Comparison of ENCODE assay signal across 9 cellular contexts in genomic region chr11:72585762-72586590, GRCh38.
A peak's percentile ranks its signal among the peaks of the same experiment; 100 is the strongest.
DNase-seq lines count a peak whose midpoint lies in the region; ATAC-seq and TF ChIP-seq lines count a peak whose summit lies in the region.
"Had no signal": no experiment of that assay in that cellular context is flagged by ENCODE, and none has a peak within 500 bp of the region (broad histone marks: within the 10 kb centered on the region; RNA-seq: fewer than 3 reads in every experiment).

No MANE protein-coding gene starts in this region.

- TF ChIP-seq CTCF in fibroblast of mammary gland (conservative IDR thresholded peaks at IDR 0.05; ENCODE audit: control insufficient read depth, insufficient read depth, low read depth, low read length) (peak; percentile 72), transverse colon (IDR thresholded peaks at IDR 0.05) (peak; percentile 89 to 98 (median 95))

- no peak for TF ChIP-seq EP300 in transverse colon (IDR thresholded peaks at IDR 0.05; ENCODE audit: low read depth)

- peaks cover 0 to 22% (median 13%) of the 10 kb centered on the region in 4 donors for H3K4me1 ChIP-seq in transverse colon

- intact Hi-C loops in transverse colon (cut with DNase I; ENCODE audit: low total_unique reads): loop anchor here (2.0 to 5.0 kb wide), 2 partner anchors 63 to 96 kb away; no protein-coding TSS in a partner anchor

- no peaks in the 10 kb centered on the region for H3K36me3 ChIP-seq in transverse colon

- no peak for TF ChIP-seq POLR2A in transverse colon (IDR thresholded peaks at IDR 0.05)

- in situ Hi-C loops in transverse colon (cut with MboI; ENCODE audit: low pct_ligation_motif_present in 1 of 4, low pct_unique_long_range_greater_than_20kb in 1 of 4, low sequenced_read_pairs in 3 of 4): loop anchor here (5.0 to 10.0 kb wide), 2 partner anchors 59 to 61 kb away; no protein-coding TSS in a partner anchor

- no peaks in the 10 kb centered on the region for H3K9me3 ChIP-seq in transverse colon

- WGBS in transverse colon (ENCODE audit: low coverage in 1 of 2), 2 donors: 0 to 28% methylated on average over 6 to 18 of the region's 18 CpGs

- no peak overlapping the region for H3K4me3 ChIP-seq in Jurkat, Clone E6-1 (ENCODE audit: low read length)
- H3K4me3 ChIP-seq in fibroblast of mammary gland (ENCODE audit: control insufficient read depth, low read depth, low read length) (no peak overlapping the region), transverse colon (no peak overlapping the region)

- DNase-seq in EH (ENCODE audit: low read depth) (peak; percentile 58), activated T-helper 1 cell treated with Interleukin-2 at 50 U/mL for 16 hours (ENCODE audit: low read depth) (peak; percentile 59), fibroblast of mammary gland (ENCODE audit: low read depth) (peak; percentile 50), nucleus accumbens (lab: John Stamatoyannopoulos, UW) (peak in 41 of 56 donors; percentile 8 to 65 (median 34)), transverse colon (peak; percentile 72)
- DNase-seq in Jurkat, Clone E6-1 (ENCODE audit: low read depth, low spot score): peak; percentile 60

- peaks cover 54% of the 10 kb centered on the region for H3K27me3 ChIP-seq in transverse colon

- no peak overlapping the region for H3K27ac ChIP-seq in transverse colon
- H3K27ac ChIP-seq: epithelial cell of prostate had no signal

- ATAC-seq in GM19452 (IDR thresholded peaks at IDR 0.05; ENCODE audit: unreplicated experiment): no peak

TF ChIP-seq in PFSK-1, 5 proteins besides CTCF, POLR2A, EP300 and RAD21:
- TF ChIP-seq POLR2AphosphoS5 (IDR thresholded peaks at IDR 0.05; ENCODE audit: low read depth, low read length) (no peak), FOXP2 (optimal IDR thresholded peaks at IDR 0.05; ENCODE audit: borderline replicate concordance, extremely low read depth, extremely low read length, insufficient read depth) (peak; percentile 21)
